Comparison of ENCODE assay signal across 17 cellular contexts in genomic region chr6:99471638-99472037, GRCh38.
"Had no signal": no experiment of that assay in that cellular context is flagged by ENCODE, and none has a peak within 500 bp of the region (broad histone marks: within the 10 kb centered on the region; RNA-seq: fewer than 3 reads in every experiment).

No MANE protein-coding gene starts in this region.

- H3K4me1 ChIP-seq: neural progenitor cell, thyroid gland had no signal

- FAIRE-seq: urothelium cell line had no signal

- H3K4me3 ChIP-seq: lung, neural progenitor cell, ovary, thyroid gland had no signal

- H3K4me2 ChIP-seq: neural progenitor cell had no signal

- DNase-seq: activated CD4-positive, alpha-beta T cell treated with anti-CD3 and anti-CD28 coated beads, Interleukin-2, amount 10 ng/mL, durations not matched to agents 7 days and 5 days; activated CD4-positive, CD25-positive, alpha-beta regulatory T cell; activated CD8-positive, alpha-beta memory T cell treated with anti-CD3 and anti-CD28 coated beads, Interleukin-2, amount 50 U/mL, for 48 hours; activated naive CD8-positive, alpha-beta T cell treated with anti-CD3 and anti-CD28 coated beads, Interleukin-2, amount 10 ng/mL, durations not matched to agents 7 days and 5 days; brain microvascular endothelial cell; cortex of kidney; effector CD4-positive, alpha-beta T cell; foreskin melanocyte; head of caudate nucleus; midbrain; ovary; stimulated activated CD4-positive, alpha-beta T cell treated with anti-CD3 and anti-CD28 coated beads, Interleukin-12 subunit alpha, Interleukin-12 subunit beta, amount 100 ng/mL, for 4 hours; stimulated activated CD4-positive, alpha-beta T cell treated with anti-CD3 and anti-CD28 coated beads, Interleukin-2, amount 100 ng/mL, for 24 hours; thyroid gland had no signal

- H3K27ac ChIP-seq: brain microvascular endothelial cell, neural progenitor cell, ovary, thyroid gland had no signal

- H3K9ac ChIP-seq: neural progenitor cell had no signal

- H2AFZ ChIP-seq: neural progenitor cell had no signal

- H3K27me3 ChIP-seq: brain microvascular endothelial cell, neural progenitor cell, ovary, thyroid gland had no signal

- H3K36me3 ChIP-seq: neural progenitor cell, ovary had no signal

- H3K9me3 ChIP-seq: ovary, thyroid gland had no signal
